Comparison of ENCODE assay signal across 23 cellular contexts in the genomic region with DNA sequence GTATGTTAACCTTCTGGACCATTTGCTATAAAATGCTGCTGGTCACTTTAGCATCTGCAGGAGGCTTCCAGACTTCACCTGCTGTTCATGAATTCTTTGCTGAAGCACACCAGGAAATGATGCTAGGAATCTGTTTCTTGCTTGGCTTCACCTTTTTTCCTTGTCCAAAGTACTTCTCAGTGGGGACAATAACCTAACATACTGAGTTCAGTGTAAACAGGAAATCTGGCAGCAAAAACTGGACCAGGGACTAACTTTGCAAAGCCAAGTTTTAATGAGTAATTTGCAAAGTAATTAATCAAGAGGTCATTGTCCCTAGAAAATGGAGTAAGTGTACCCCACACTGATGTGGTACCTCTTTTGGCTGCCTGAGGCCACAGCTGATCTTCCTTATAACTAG.
DNase-seq lines count a peak whose midpoint lies in the region; ATAC-seq, FAIRE-seq and TF ChIP-seq lines count a peak whose summit lies in the region.
"Had no signal": no experiment of that assay in that cellular context is flagged by ENCODE, and none has a peak within 500 bp of the region (broad histone marks: within the 10 kb centered on the region; RNA-seq: fewer than 3 reads in every experiment).

No MANE protein-coding gene starts in this region.

- BruUV-seq in HepG2 (replicated peaks; lab: Mats Ljungman, UMichigan) = no TSS peak

- H3K4me3 ChIP-seq in liver (ENCODE audit: low read depth in 1 of 3, low read length in 3 of 3) = no peak overlapping the region
- H3K4me3 ChIP-seq in HepG2 (replicated peaks in 1 of 3; ENCODE audit: insufficient read depth in 1 of 3, low read depth in 2 of 3, low read length in 3 of 3) = no peak overlapping the region
- no peak overlapping the region for H3K4me3 ChIP-seq in right lobe of liver
- H3K4me3 ChIP-seq: A549; BLaER1 treated with 17β-estradiol and CSF1 and Interleukin-3, amounts not matched to agents 10 nM and 100 nM had no signal

- intact Hi-C loops in HepG2 (cut with micrococcal nuclease; ENCODE audit: unreplicated experiment) = no loop called here
- intact Hi-C loops in right lobe of liver (cut with DNase I) = no loop called here

- peak overlapping the region; percentile 35 to 61 for H3K27ac ChIP-seq in liver (ENCODE audit: low read depth in 1 of 2, low read length in 2 of 2)
- no peak overlapping the region for H3K27ac ChIP-seq in HepG2 (ENCODE audit: extremely low read length, insufficient read depth, low read length)
- H3K27ac ChIP-seq in right lobe of liver = no peak overlapping the region
- H3K27ac ChIP-seq: 22Rv1; A549; BLaER1 treated with 17β-estradiol and CSF1 and Interleukin-3, amounts not matched to agents 10 nM and 100 nM; C4-2B had no signal

- no peaks in the 10 kb centered on the region for H3K36me3 ChIP-seq in liver (ENCODE audit: control insufficient read depth in 4 of 4, insufficient read depth in 3 of 4, low read depth in 1 of 4, low read length in 3 of 4)
- no peaks in the 10 kb centered on the region for H3K36me3 ChIP-seq in HepG2 (replicated peaks in 1 of 2; ENCODE audit: control insufficient read depth in 1 of 2, insufficient read depth in 2 of 2, low read length in 2 of 2)
- no peaks in the 10 kb centered on the region for H3K36me3 ChIP-seq in right lobe of liver
- H3K36me3 ChIP-seq: BLaER1 treated with 17β-estradiol and CSF1 and Interleukin-3, amounts not matched to agents 10 nM and 100 nM had no signal

- H3K79me2 ChIP-seq in HepG2 (ENCODE audit: insufficient read depth, low read length) = no peaks in the 10 kb centered on the region

- TF ChIP-seq POLR2A in HepG2 (IDR thresholded peaks at IDR 0.05; ENCODE audit: insufficient read depth in 1 of 2, low read depth in 2 of 2, low read length in 2 of 2) (no peak), right lobe of liver (IDR thresholded peaks at IDR 0.05) (no peak)

- TF ChIP-seq CTCF in liver (IDR thresholded peaks at IDR 0.05; ENCODE audit: low read depth, low read length, missing input control) (no peak), HepG2 (CRISPR knock-in tag; IDR thresholded peaks at IDR 0.05) (no peak), right lobe of liver (IDR thresholded peaks at IDR 0.05) (no peak)

- DNase-seq in DMS53 (lab: John Stamatoyannopoulos, UW) = peak; percentile 10
- DNase-seq in DMS53 treated with DMSO at 0.1 percent for 48 hours (lab: John Stamatoyannopoulos, UW; ENCODE audit: unreplicated experiment) = no peak
- DNase-seq in HepG2 (ENCODE audit: low spot score) = no peak
- DNase-seq in right lobe of liver = no peak
- no peak for DNase-seq in iPS-NIHi7 (ENCODE audit: extremely low spot score)
- DNase-seq in RKO (ENCODE audit: low spot score) = no peak
- DNase-seq: AML-193; Caco-2; Calu3; CD4-positive, alpha-beta T cell; CD8-positive, alpha-beta T cell; DMS79 treated with DMSO at 0.1 percent for 48 hours; GF-D8 had no signal

- CTCF ChIA-PET in HepG2 (lab: Yijun Ruan, JAX; ENCODE audit: low intra/inter-chr PET ratio, low total read pairs) = no interaction called here

- TF ChIP-seq EP300 in HepG2 (IDR thresholded peaks at IDR 0.05; ENCODE audit: low read depth in 2 of 2, low read length in 2 of 2) (no peak), HepG2 (CRISPR knock-in tag; IDR thresholded peaks at IDR 0.05; ENCODE audit: borderline replicate concordance) (no peak)

- POLR2A ChIA-PET in HepG2 (lab: Yijun Ruan, JAX) = no interaction called here

- no peak for ATAC-seq in HepG2
- peak; percentile 71 to 82 (median 74) for ATAC-seq in right lobe of liver
- ATAC-seq: A549; CD8-positive, alpha-beta T cell had no signal

- in situ Hi-C loops in HepG2 (cut with HindIII; ENCODE audit: extremely low pct_ligation_motif_present, low pct_unique_long_range_greater_than_20kb) = no loop called here

- no peak overlapping the region for H2AFZ ChIP-seq in HepG2 (ENCODE audit: low read length)

- TF ChIP-seq RAD21 in liver (IDR thresholded peaks at IDR 0.05) (no peak), HepG2 (CRISPR knock-in tag; IDR thresholded peaks at IDR 0.05) (no peak)

- H3K9me3 ChIP-seq in liver (ENCODE audit: control insufficient read depth in 4 of 4, low read length in 3 of 4) = no peaks in the 10 kb centered on the region
- no peaks in the 10 kb centered on the region for H3K9me3 ChIP-seq in HepG2 (ENCODE audit: low read length)
- no peaks in the 10 kb centered on the region for H3K9me3 ChIP-seq in right lobe of liver
- H3K9me3 ChIP-seq: A549; BLaER1 treated with 17β-estradiol and CSF1 and Interleukin-3, amounts not matched to agents 10 nM and 100 nM; Caco-2 had no signal

- H3K4me2 ChIP-seq in HepG2 (ENCODE audit: low read depth, low read length) = no peak overlapping the region
- H3K4me2 ChIP-seq: A549; BLaER1 treated with 17β-estradiol and CSF1 and Interleukin-3, amounts not matched to agents 10 nM and 100 nM had no signal

- H3K9ac ChIP-seq in liver (ENCODE audit: low read depth in 1 of 2, low read length in 2 of 2) (no peak overlapping the region), HepG2 (ENCODE audit: insufficient read depth, low read depth, low read length) (no peak overlapping the region)
- H3K9ac ChIP-seq: BLaER1 treated with 17β-estradiol and CSF1 and Interleukin-3, amounts not matched to agents 10 nM and 100 nM had no signal

- no peaks in the 10 kb centered on the region for H4K20me1 ChIP-seq in HepG2 (ENCODE audit: insufficient read depth, low read length)
- H4K20me1 ChIP-seq: BLaER1 treated with 17β-estradiol and CSF1 and Interleukin-3, amounts not matched to agents 10 nM and 100 nM had no signal

- peaks cover 3 to 29% (median 12%) of the 10 kb centered on the region in 4 donors for H3K4me1 ChIP-seq in liver (ENCODE audit: control insufficient read depth in 4 of 4, insufficient read depth in 4 of 4, low read length in 3 of 4)
- no peaks in the 10 kb centered on the region for H3K4me1 ChIP-seq in HepG2 (ENCODE audit: insufficient read depth, low read length)
- peaks cover 0 to 19% (median 5%) of the 10 kb centered on the region in 4 donors for H3K4me1 ChIP-seq in right lobe of liver
- H3K4me1 ChIP-seq: A549, Caco-2 had no signal

- no peak for FAIRE-seq in HepG2 (lab: Jason Lieb, UNC)
- FAIRE-seq in islet of Langerhans (lab: Jason Lieb, UNC) = peak; percentile 27
- FAIRE-seq: A549, D721Med, G401.6, GM12891, GM19239 had no signal

- H3K27me3 ChIP-seq in liver (ENCODE audit: control insufficient read depth in 4 of 4, insufficient read depth in 4 of 4, low read length in 3 of 4) (no peaks in the 10 kb centered on the region), HepG2 (ENCODE audit: control insufficient read depth in 1 of 2, insufficient read depth in 2 of 2, low read length in 2 of 2) (no peaks in the 10 kb centered on the region; a peak in 1 of 5 replicates), right lobe of liver (no peaks in the 10 kb centered on the region)
- H3K27me3 ChIP-seq: BLaER1 treated with 17β-estradiol and CSF1 and Interleukin-3, amounts not matched to agents 10 nM and 100 nM had no signal

TF ChIP-seq in liver, 16 proteins besides CTCF, POLR2A, EP300 and RAD21:
- peak in 1 of 2 donors; percentile 19 for TF ChIP-seq JUND (IDR thresholded peaks at IDR 0.05)
- TF ChIP-seq FOXA2 (IDR thresholded peaks at IDR 0.05) = peak; percentile 68
- TF ChIP-seq RXRA (IDR thresholded peaks at IDR 0.05) = peak; percentile 77 to 84
- TF ChIP-seq YY1 (IDR thresholded peaks at IDR 0.05) = peak; percentile 23
- TF ChIP-seq SP1 (IDR thresholded peaks at IDR 0.05) = peak; percentile 17
- TF ChIP-seq TAF1 (conservative IDR thresholded peaks at IDR 0.05) = no peak
- peak; percentile 61 for TF ChIP-seq FOXA1 (IDR thresholded peaks at IDR 0.05)
- no peak for TF ChIP-seq HNF4G (IDR thresholded peaks at IDR 0.05)
- TF ChIP-seq HNF4A (conservative IDR thresholded peaks at IDR 0.05) = peak; percentile 49 to 77
- TF ChIP-seq EGR1 (IDR thresholded peaks at IDR 0.05; ENCODE audit: low read depth in 2 of 2) = peak in 1 of 2 donors; percentile 44
- TF ChIP-seq GABPA (IDR thresholded peaks at IDR 0.05 in 1 of 2, conservative IDR thresholded peaks at IDR 0.05 in 1 of 2) = no peak
- TF ChIP-seq, protein P1, sequence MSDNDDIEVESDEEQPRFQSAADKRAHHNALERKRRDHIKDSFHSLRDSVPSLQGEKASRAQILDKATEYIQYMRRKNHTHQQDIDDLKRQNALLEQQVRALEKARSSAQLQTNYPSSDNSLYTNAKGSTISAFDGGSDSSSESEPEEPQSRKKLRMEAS (IDR thresholded peaks at IDR 0.05) = peak; percentile 41

TF ChIP-seq in HepG2, 621 proteins besides CTCF, POLR2A, EP300 and RAD21 (continues in another document):
- TF ChIP-seq HCFC1 (IDR thresholded peaks at IDR 0.05; ENCODE audit: low read depth, low read length) (no peak), ZNF567 (CRISPR knock-in tag; IDR thresholded peaks at IDR 0.05; ENCODE audit: borderline replicate concordance) (no peak), MZF1 (CRISPR knock-in tag; IDR thresholded peaks at IDR 0.05; ENCODE audit: borderline replicate concordance) (no peak), SP2 (CRISPR knock-in tag; IDR thresholded peaks at IDR 0.05) (no peak), FOXM1 (CRISPR knock-in tag; IDR thresholded peaks at IDR 0.05) (no peak)
- TF ChIP-seq, protein P2, sequence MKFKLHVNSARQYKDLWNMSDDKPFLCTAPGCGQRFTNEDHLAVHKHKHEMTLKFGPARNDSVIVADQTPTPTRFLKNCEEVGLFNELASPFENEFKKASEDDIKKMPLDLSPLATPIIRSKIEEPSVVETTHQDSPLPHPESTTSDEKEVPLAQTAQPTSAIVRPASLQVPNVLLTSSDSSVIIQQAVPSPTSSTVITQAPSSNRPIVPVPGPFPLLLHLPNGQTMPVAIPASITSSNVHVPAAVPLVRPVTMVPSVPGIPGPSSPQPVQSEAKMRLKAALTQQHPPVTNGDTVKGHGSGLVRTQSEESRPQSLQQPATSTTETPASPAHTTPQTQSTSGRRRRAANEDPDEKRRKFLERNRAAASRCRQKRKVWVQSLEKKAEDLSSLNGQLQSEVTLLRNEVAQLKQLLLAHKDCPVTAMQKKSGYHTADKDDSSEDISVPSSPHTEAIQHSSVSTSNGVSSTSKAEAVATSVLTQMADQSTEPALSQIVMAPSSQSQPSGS (CRISPR knock-in tag; IDR thresholded peaks at IDR 0.05) = no peak

Comparison
In these comparisons a context has a peak if more than half of its experiments do, and no peak if none do; other contexts are left out.
1. H3K27ac ChIP-seq: peak in liver (2 of 2); none in HepG2 (single experiment) and right lobe of liver (0 of 3).